Comparison of ENCODE assay signal across 8 cellular contexts in genomic region chr11:72821221-72821919, GRCh38. TPM values are rescaled to one million over a fixed set of nuclear protein-coding genes. Genes with fewer than 3 reads are reported as not detected.
DNase-seq lines count a peak whose midpoint lies in the region; FAIRE-seq and TF ChIP-seq lines count a peak whose summit lies in the region.

No MANE protein-coding gene starts in this region.

- H3K27ac ChIP-seq in VCaP, result peak overlapping the region; percentile 82
- peak overlapping the region in 1 of 2 donors; percentile 61 for H3K27ac ChIP-seq in small intestine (ENCODE audit: low read depth in 1 of 2, low read length in 1 of 2)

- TF ChIP-seq CTCF in HFF-Myc (IDR thresholded peaks at IDR 0.05; ENCODE audit: low read depth, low read length, missing control alignments) (no peak), VCaP (conservative IDR thresholded peaks at IDR 0.05) (no peak)

- peaks cover 0 to 6% of the 10 kb centered on the region in 2 donors for H3K36me3 ChIP-seq in small intestine (ENCODE audit: control insufficient read depth in 2 of 2, insufficient read depth in 2 of 2, low read length in 2 of 2)

- H3K9me3 ChIP-seq in small intestine (ENCODE audit: control insufficient read depth, low read depth), result no peaks in the 10 kb centered on the region

- H3K4me1 ChIP-seq in small intestine (ENCODE audit: control insufficient read depth in 2 of 2, insufficient read depth in 1 of 2, low read depth in 1 of 2, low read length in 1 of 2), result peaks cover 0 to 2% of the 10 kb centered on the region in 2 donors

- no peaks in the 10 kb centered on the region for H3K27me3 ChIP-seq in small intestine (ENCODE audit: control insufficient read depth in 2 of 2, insufficient read depth in 2 of 2, low read length in 2 of 2)

- 48 to 58% (median 52%) methylated on average over 26 to 50 of the region's 50 CpGs for WGBS in small intestine, 3 donors

- DNase-seq in HFF-Myc (ENCODE audit: extremely low read depth, low read depth) (no peak), small intestine (peak; percentile 42), H54 (ENCODE audit: insufficient read length, low spot score) (no peak), NCI-H1092 treated with DMSO at 0.1 percent for 48 hours (lab: John Stamatoyannopoulos, UW) (no peak)
- DNase-seq in stimulated activated CD4-positive, alpha-beta T cell treated with anti-CD3 and anti-CD28 coated beads, Interleukin-1b, Interleukin-23, amount 100 ng/mL, for 48 hours, result no peak
- DNase-seq in stimulated activated CD4-positive, alpha-beta T cell treated with anti-CD3 and anti-CD28 coated beads, Interleukin-2, amount 100 ng/mL, for 24 hours, result no peak

- FAIRE-seq in small intestine (lab: Jason Lieb, UNC), result no peak
- FAIRE-seq in H54 (lab: Jason Lieb, UNC), result no peak

- TF ChIP-seq POLR2A in H54 (IDR thresholded peaks at IDR 0.05; ENCODE audit: low read depth, low read length), result no peak

- H3K4me3 ChIP-seq in HFF-Myc (replicated peaks; ENCODE audit: low read depth, low read length) (peak overlapping the region; percentile 43), iPS-11a (ENCODE audit: low read depth, low read length) (peak overlapping the region; percentile 64), small intestine (ENCODE audit: low read depth in 1 of 2, low read length in 2 of 2) (peak overlapping the region in 1 of 2 donors; percentile 34)

RNA-seq across cellular contexts. Expression of gene ATG16L2, which starts 7.2 kb away (rescaled TPM):
- polyA plus RNA-seq in small intestine, result 10 to 100 TPM; 19.7 to 43.2 (median 37.0) TPM

RNA-seq across cellular contexts. Expression of gene STARD10, which starts 27.5 kb away (rescaled TPM):
- polyA plus RNA-seq in small intestine, result 100 to 1,000 TPM; 169 to 331 (median 238) TPM
